In genomic region chr17:38734235-38734633, GRCh38 we compare ENCODE assay signal across 11 cellular contexts.
A peak's percentile ranks its signal among the peaks of the same experiment; 100 is the strongest.
DNase-seq lines count a peak whose midpoint lies in the region; ATAC-seq and TF ChIP-seq lines count a peak whose summit lies in the region.
"Had no signal": no experiment of that assay in that cellular context is flagged by ENCODE, and none has a peak within 500 bp of the region (broad histone marks: within the 10 kb centered on the region; RNA-seq: fewer than 3 reads in every experiment).

No MANE protein-coding gene starts in this region.

- H3K4me2 ChIP-seq in DND-41 (ENCODE audit: insufficient read depth, low read length) = no peak overlapping the region

- H3K27ac Mint-ChIP-seq in activated naive CD8-positive, alpha-beta T cell treated with anti-CD3 and anti-CD28 coated beads, Interleukin-2, amount 50 U/mL, for 24 hours = peak overlapping the region; percentile 95

- H3K9me3 Mint-ChIP-seq in activated naive CD8-positive, alpha-beta T cell treated with anti-CD3 and anti-CD28 coated beads, Interleukin-2, amount 50 U/mL, for 24 hours = no peaks in the 10 kb centered on the region

- H3K4me1 ChIP-seq in DND-41 (ENCODE audit: insufficient read depth, low read length) = peaks cover 44% of the 10 kb centered on the region

- H3K79me2 ChIP-seq in DND-41 (ENCODE audit: insufficient read depth, low read length) = peaks cover 36% of the 10 kb centered on the region

- no peaks in the 10 kb centered on the region for H3K9me3 ChIP-seq in DND-41 (ENCODE audit: insufficient read depth, low read length, severe bottlenecking)

- peak overlapping the region; percentile 64 for H3K4me3 Mint-ChIP-seq in activated naive CD8-positive, alpha-beta T cell treated with anti-CD3 and anti-CD28 coated beads, Interleukin-2, amount 50 U/mL, for 24 hours

- DNase-seq in DND-41 = no peak
- no peak for DNase-seq in activated naive CD8-positive, alpha-beta T cell treated with anti-CD3 and anti-CD28 coated beads, Interleukin-2, amount 50 U/mL, for 24 hours
- no peak for DNase-seq in UCSD-AML1 (lab: John Stamatoyannopoulos, UW; ENCODE audit: unreplicated experiment)
- DNase-seq in stimulated activated CD4-positive, alpha-beta T cell treated with anti-CD3 and anti-CD28 coated beads, Interleukin-1b, Interleukin-23, amount 100 ng/mL, for 48 hours = no peak
- DNase-seq: activated CD4-positive, CD25-positive, alpha-beta regulatory T cell treated with anti-CD3 and anti-CD28 coated beads, Interleukin-2, amount 50 U/mL, for 72 hours; mesenchymal stem cell; NCI-H1930; occipital lobe; stimulated activated naive CD4-positive, alpha-beta T cell treated with Interleukin-2 at 50 U/mL for 16 hours had no signal

- H3K27ac ChIP-seq in C4-2B (peak overlapping the region; percentile 95), DND-41 (ENCODE audit: low read length) (0 out of 2 replicates have a peak overlapping the region, but pooled peaks have one; percentile 1)

- peaks cover 63% of the 10 kb centered on the region for H3K36me3 ChIP-seq in DND-41 (ENCODE audit: insufficient read depth, low read length)

- H4K20me1 ChIP-seq in DND-41 (ENCODE audit: insufficient read depth, low read length) = peaks cover 28% of the 10 kb centered on the region

- H3K4me3 ChIP-seq in DND-41 (ENCODE audit: low read depth in 1 of 2, low read length in 2 of 2) = no peak overlapping the region

- peaks cover 44% of the 10 kb centered on the region for H3K4me1 Mint-ChIP-seq in activated naive CD8-positive, alpha-beta T cell treated with anti-CD3 and anti-CD28 coated beads, Interleukin-2, amount 50 U/mL, for 24 hours

- H3K36me3 Mint-ChIP-seq in activated naive CD8-positive, alpha-beta T cell treated with anti-CD3 and anti-CD28 coated beads, Interleukin-2, amount 50 U/mL, for 24 hours (ENCODE audit: low read depth) = peaks cover 10% of the 10 kb centered on the region

- no peak overlapping the region for H3K9ac ChIP-seq in DND-41 (ENCODE audit: low read depth, low read length)

- peaks cover 2% of the 10 kb centered on the region for H3K27me3 Mint-ChIP-seq in activated naive CD8-positive, alpha-beta T cell treated with anti-CD3 and anti-CD28 coated beads, Interleukin-2, amount 50 U/mL, for 24 hours

- ATAC-seq in DND-41 (ENCODE audit: insufficient read depth, low read depth) (no peak), HG02798 (IDR thresholded peaks at IDR 0.05; ENCODE audit: poor library complexity, unreplicated experiment) (no peak)
- ATAC-seq in activated naive CD8-positive, alpha-beta T cell treated with anti-CD3 and anti-CD28 coated beads, Interleukin-2, amount 50 U/mL, for 24 hours = peak; percentile 55

- no peaks in the 10 kb centered on the region for H3K27me3 ChIP-seq in DND-41 (ENCODE audit: insufficient read depth, low read length, poor library complexity)

- TF ChIP-seq CTCF in C4-2B (conservative IDR thresholded peaks at IDR 0.05) = no peak
- no peak for TF ChIP-seq CTCF in DND-41 (IDR thresholded peaks at IDR 0.05; ENCODE audit: borderline replicate concordance, extremely low read depth, low read length, poor library complexity, severe bottlenecking)

- no peak overlapping the region for H2AFZ ChIP-seq in DND-41 (ENCODE audit: low read depth, low read length)
